In genomic region chr5:59722875-59723274, GRCh38 we compare ENCODE assay signal across 2 cellular contexts.
TF ChIP-seq lines count a peak whose summit lies in the region.

No MANE protein-coding gene starts in this region.

TF ChIP-seq in IMR-90, 13 proteins besides CTCF, POLR2A, EP300 and RAD21 (continued from another document):
- TF ChIP-seq ELK1 (IDR thresholded peaks at IDR 0.05; ENCODE audit: borderline replicate concordance, low read depth, low read length) (no peak), FOS (IDR thresholded peaks at IDR 0.05; ENCODE audit: low read depth, low read length) (no peak), MAFK (IDR thresholded peaks at IDR 0.05; ENCODE audit: low read depth, low read length) (no peak), CHD1 (IDR thresholded peaks at IDR 0.05; ENCODE audit: low read depth, low read length) (no peak), RFX5 (IDR thresholded peaks at IDR 0.05; ENCODE audit: low read depth, low read length) (no peak), CEBPB (IDR thresholded peaks at IDR 0.05; ENCODE audit: low read depth, low read length) (no peak), MXI1 (IDR thresholded peaks at IDR 0.05; ENCODE audit: borderline replicate concordance, low read depth, low read length) (no peak), RCOR1 (IDR thresholded peaks at IDR 0.05; ENCODE audit: insufficient replicate concordance, low read length) (no peak), BHLHE40 (IDR thresholded peaks at IDR 0.05; ENCODE audit: low read depth, low read length) (no peak)

TF ChIP-seq in SK-N-SH treated with all-trans-retinoic acid at 6 μM for 48 hours, 23 proteins besides CTCF, POLR2A, EP300 and RAD21 (continued from another document):
- TF ChIP-seq PATZ1 (CRISPR knock-in tag; IDR thresholded peaks at IDR 0.05; ENCODE audit: borderline replicate concordance), result no peak
- TF ChIP-seq ZFP3 (CRISPR knock-in tag; IDR thresholded peaks at IDR 0.05), result no peak
- no peak for TF ChIP-seq ESRRG (CRISPR knock-in tag; IDR thresholded peaks at IDR 0.05)
- TF ChIP-seq GLIS3 (CRISPR knock-in tag; IDR thresholded peaks at IDR 0.05), result no peak
- TF ChIP-seq TOX (CRISPR knock-in tag; IDR thresholded peaks at IDR 0.05; ENCODE audit: borderline replicate concordance), result no peak
- TF ChIP-seq ZNF565 (CRISPR knock-in tag; conservative IDR thresholded peaks at IDR 0.05; ENCODE audit: low read depth), result no peak
- no peak for TF ChIP-seq CREB5 (CRISPR knock-in tag; IDR thresholded peaks at IDR 0.05; ENCODE audit: low read depth)
- TF ChIP-seq ZC3H10 (CRISPR knock-in tag; IDR thresholded peaks at IDR 0.05), result no peak
- no peak for TF ChIP-seq TCF4 (CRISPR knock-in tag; IDR thresholded peaks at IDR 0.05; ENCODE audit: borderline replicate concordance)
- TF ChIP-seq BACH2 (CRISPR knock-in tag; IDR thresholded peaks at IDR 0.05; ENCODE audit: borderline replicate concordance), result no peak
- no peak for TF ChIP-seq POU6F1 (CRISPR knock-in tag; IDR thresholded peaks at IDR 0.05; ENCODE audit: borderline replicate concordance, low read depth)
- no peak for TF ChIP-seq ZNF8 (CRISPR knock-in tag; IDR thresholded peaks at IDR 0.05)
- TF ChIP-seq CSRNP3 (CRISPR knock-in tag; IDR thresholded peaks at IDR 0.05), result no peak
- no peak for TF ChIP-seq RARB (CRISPR knock-in tag; IDR thresholded peaks at IDR 0.05)
- no peak for TF ChIP-seq ZNF70 (CRISPR knock-in tag; IDR thresholded peaks at IDR 0.05)
